Comparison of ENCODE assay signal across 2 cellular contexts in the genomic region with DNA sequence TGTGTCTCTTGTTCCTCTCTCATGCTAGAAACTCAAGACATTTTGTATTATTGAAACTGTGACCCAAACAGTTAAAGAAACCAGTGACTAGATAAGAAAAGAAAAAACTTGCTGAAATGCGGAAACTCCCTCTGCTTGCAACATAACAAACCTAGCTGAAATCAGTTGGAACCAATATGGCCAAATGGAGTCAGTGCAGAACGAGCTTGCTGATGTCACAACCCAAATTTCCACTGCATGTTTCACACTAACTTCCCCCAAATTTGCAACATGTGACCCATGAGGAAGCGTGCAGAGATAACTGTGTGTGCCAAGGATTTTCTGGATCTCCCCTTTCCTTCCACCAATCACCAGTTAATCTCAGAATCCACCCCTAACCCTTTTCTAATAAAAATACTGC.
A peak's percentile ranks its signal among the peaks of the same experiment; 100 is the strongest.
TF ChIP-seq lines count a peak whose summit lies in the region.

No MANE protein-coding gene starts in this region.

TF ChIP-seq in K562, 482 proteins besides CTCF, POLR2A, EP300 and RAD21 (continued from another document):
- TF ChIP-seq, protein P1, sequence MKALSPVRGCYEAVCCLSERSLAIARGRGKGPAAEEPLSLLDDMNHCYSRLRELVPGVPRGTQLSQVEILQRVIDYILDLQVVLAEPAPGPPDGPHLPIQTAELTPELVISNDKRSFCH (CRISPR knock-in tag; IDR thresholded peaks at IDR 0.05): no peak
- TF ChIP-seq, protein P1 (tag; IDR thresholded peaks at IDR 0.05): no peak
- TF ChIP-seq ZNF551 (CRISPR knock-in tag; IDR thresholded peaks at IDR 0.05) (no peak), ATF1 (CRISPR knock-in tag; IDR thresholded peaks at IDR 0.05) (no peak), ATF1 (tag; IDR thresholded peaks at IDR 0.05) (0 out of 2 replicates have a peak, but pooled peaks have one; percentile 13), POLR3G (IDR thresholded peaks at IDR 0.05; ENCODE audit: extremely low read depth, insufficient read length, insufficient replicate concordance) (no peak), CEBPG (CRISPR knock-in tag; IDR thresholded peaks at IDR 0.05) (peak; percentile 50; the same call in 1 of the 2 replicates), CEBPG (tag; conservative IDR thresholded peaks at IDR 0.05 in 1 of 2, IDR thresholded peaks at IDR 0.05 in 1 of 2) (peak; percentile 56 to 65)
- TF ChIP-seq, protein P2, sequence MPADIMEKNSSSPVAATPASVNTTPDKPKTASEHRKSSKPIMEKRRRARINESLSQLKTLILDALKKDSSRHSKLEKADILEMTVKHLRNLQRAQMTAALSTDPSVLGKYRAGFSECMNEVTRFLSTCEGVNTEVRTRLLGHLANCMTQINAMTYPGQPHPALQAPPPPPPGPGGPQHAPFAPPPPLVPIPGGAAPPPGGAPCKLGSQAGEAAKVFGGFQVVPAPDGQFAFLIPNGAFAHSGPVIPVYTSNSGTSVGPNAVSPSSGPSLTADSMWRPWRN (IDR thresholded peaks at IDR 0.05; ENCODE audit: low read depth): no peak
- TF ChIP-seq, protein P3, sequence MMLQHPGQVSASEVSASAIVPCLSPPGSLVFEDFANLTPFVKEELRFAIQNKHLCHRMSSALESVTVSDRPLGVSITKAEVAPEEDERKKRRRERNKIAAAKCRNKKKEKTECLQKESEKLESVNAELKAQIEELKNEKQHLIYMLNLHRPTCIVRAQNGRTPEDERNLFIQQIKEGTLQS (IDR thresholded peaks at IDR 0.05): peak; percentile 13; the same call in 1 of the 2 replicates
- TF ChIP-seq, protein P3 (CRISPR knock-in tag; conservative IDR thresholded peaks at IDR 0.05): no peak
- TF ChIP-seq, protein P4, sequence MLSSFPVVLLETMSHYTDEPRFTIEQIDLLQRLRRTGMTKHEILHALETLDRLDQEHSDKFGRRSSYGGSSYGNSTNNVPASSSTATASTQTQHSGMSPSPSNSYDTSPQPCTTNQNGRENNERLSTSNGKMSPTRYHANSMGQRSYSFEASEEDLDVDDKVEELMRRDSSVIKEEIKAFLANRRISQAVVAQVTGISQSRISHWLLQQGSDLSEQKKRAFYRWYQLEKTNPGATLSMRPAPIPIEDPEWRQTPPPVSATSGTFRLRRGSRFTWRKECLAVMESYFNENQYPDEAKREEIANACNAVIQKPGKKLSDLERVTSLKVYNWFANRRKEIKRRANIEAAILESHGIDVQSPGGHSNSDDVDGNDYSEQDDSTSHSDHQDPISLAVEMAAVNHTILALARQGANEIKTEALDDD (IDR thresholded peaks at IDR 0.05): 0 out of 2 replicates have a peak, but pooled peaks have one; percentile 37

TF ChIP-seq in SK-N-SH, 30 proteins besides CTCF, POLR2A, EP300 and RAD21:
- TF ChIP-seq, protein P5, sequence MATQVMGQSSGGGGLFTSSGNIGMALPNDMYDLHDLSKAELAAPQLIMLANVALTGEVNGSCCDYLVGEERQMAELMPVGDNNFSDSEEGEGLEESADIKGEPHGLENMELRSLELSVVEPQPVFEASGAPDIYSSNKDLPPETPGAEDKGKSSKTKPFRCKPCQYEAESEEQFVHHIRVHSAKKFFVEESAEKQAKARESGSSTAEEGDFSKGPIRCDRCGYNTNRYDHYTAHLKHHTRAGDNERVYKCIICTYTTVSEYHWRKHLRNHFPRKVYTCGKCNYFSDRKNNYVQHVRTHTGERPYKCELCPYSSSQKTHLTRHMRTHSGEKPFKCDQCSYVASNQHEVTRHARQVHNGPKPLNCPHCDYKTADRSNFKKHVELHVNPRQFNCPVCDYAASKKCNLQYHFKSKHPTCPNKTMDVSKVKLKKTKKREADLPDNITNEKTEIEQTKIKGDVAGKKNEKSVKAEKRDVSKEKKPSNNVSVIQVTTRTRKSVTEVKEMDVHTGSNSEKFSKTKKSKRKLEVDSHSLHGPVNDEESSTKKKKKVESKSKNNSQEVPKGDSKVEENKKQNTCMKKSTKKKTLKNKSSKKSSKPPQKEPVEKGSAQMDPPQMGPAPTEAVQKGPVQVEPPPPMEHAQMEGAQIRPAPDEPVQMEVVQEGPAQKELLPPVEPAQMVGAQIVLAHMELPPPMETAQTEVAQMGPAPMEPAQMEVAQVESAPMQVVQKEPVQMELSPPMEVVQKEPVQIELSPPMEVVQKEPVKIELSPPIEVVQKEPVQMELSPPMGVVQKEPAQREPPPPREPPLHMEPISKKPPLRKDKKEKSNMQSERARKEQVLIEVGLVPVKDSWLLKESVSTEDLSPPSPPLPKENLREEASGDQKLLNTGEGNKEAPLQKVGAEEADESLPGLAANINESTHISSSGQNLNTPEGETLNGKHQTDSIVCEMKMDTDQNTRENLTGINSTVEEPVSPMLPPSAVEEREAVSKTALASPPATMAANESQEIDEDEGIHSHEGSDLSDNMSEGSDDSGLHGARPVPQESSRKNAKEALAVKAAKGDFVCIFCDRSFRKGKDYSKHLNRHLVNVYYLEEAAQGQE (IDR thresholded peaks at IDR 0.05; ENCODE audit: low read depth, low read length): no peak
- TF ChIP-seq, protein P6, sequence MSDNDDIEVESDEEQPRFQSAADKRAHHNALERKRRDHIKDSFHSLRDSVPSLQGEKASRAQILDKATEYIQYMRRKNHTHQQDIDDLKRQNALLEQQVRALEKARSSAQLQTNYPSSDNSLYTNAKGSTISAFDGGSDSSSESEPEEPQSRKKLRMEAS (IDR thresholded peaks at IDR 0.05; ENCODE audit: low read depth): no peak
- no peak for TF ChIP-seq MEF2A (IDR thresholded peaks at IDR 0.05; ENCODE audit: borderline replicate concordance, low read depth)
- TF ChIP-seq TCF12 (IDR thresholded peaks at IDR 0.05): no peak
- no peak for TF ChIP-seq FOXM1 (IDR thresholded peaks at IDR 0.05; ENCODE audit: low read depth)
- TF ChIP-seq NRF1 (IDR thresholded peaks at IDR 0.05; ENCODE audit: low read depth, low read length): no peak
- TF ChIP-seq, protein P7, sequence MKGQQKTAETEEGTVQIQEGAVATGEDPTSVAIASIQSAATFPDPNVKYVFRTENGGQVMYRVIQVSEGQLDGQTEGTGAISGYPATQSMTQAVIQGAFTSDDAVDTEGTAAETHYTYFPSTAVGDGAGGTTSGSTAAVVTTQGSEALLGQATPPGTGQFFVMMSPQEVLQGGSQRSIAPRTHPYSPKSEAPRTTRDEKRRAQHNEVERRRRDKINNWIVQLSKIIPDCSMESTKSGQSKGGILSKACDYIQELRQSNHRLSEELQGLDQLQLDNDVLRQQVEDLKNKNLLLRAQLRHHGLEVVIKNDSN (IDR thresholded peaks at IDR 0.05; ENCODE audit: borderline replicate concordance, low read depth): no peak
- TF ChIP-seq ELF1 (IDR thresholded peaks at IDR 0.05): no peak
- no peak for TF ChIP-seq GATA2 (CRISPR knock-in tag; IDR thresholded peaks at IDR 0.05)
- TF ChIP-seq, protein P8, sequence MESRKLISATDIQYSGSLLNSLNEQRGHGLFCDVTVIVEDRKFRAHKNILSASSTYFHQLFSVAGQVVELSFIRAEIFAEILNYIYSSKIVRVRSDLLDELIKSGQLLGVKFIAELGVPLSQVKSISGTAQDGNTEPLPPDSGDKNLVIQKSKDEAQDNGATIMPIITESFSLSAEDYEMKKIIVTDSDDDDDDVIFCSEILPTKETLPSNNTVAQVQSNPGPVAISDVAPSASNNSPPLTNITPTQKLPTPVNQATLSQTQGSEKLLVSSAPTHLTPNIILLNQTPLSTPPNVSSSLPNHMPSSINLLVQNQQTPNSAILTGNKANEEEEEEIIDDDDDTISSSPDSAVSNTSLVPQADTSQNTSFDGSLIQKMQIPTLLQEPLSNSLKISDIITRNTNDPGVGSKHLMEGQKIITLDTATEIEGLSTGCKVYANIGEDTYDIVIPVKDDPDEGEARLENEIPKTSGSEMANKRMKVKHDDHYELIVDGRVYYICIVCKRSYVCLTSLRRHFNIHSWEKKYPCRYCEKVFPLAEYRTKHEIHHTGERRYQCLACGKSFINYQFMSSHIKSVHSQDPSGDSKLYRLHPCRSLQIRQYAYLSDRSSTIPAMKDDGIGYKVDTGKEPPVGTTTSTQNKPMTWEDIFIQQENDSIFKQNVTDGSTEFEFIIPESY (IDR thresholded peaks at IDR 0.05; ENCODE audit: borderline replicate concordance, low read depth): no peak
- TF ChIP-seq CHD2 (IDR thresholded peaks at IDR 0.05; ENCODE audit: low read length, partially characterized antibody): no peak
- TF ChIP-seq TAF1 (IDR thresholded peaks at IDR 0.05; ENCODE audit: borderline replicate concordance, low read depth, low read length): no peak
- TF ChIP-seq JUND (IDR thresholded peaks at IDR 0.05): no peak
